Comparison of ENCODE assay signal across 10 cellular contexts in the genomic region with DNA sequence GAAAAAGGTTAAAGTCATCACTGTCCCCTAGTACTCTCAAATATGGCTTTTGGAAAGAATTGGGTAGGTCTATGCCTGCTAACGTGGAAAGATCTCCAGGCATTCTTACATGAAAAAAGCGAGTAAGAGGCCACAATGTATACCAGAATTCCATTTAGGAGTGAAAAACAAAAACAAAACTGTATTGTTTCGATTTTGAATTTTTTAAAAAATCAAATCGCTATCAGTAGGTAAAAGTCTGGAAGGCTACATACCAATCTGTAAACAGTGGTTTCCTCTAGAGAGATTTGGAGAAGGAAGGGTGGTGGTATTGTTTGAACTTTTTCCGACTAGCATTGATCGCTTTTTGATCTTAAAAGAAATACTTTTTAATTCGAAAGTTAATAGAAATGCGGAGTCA. TPM values are rescaled to one million over a fixed set of nuclear protein-coding genes. Genes with fewer than 3 reads are reported as not detected.
DNase-seq lines count a peak whose midpoint lies in the region; ATAC-seq and TF ChIP-seq lines count a peak whose summit lies in the region.
"Had no signal": no experiment of that assay in that cellular context is flagged by ENCODE, and none has a peak within 500 bp of the region (broad histone marks: within the 10 kb centered on the region; RNA-seq: fewer than 3 reads in every experiment).

No MANE protein-coding gene starts in this region.

- peaks cover 4% of the 10 kb centered on the region for H3K4me1 ChIP-seq in left ventricle myocardium inferior

- TF ChIP-seq CTCF in left ventricle myocardium inferior (IDR thresholded peaks at IDR 0.05; ENCODE audit: borderline replicate concordance) (no peak), type B pancreatic cell (conservative IDR thresholded peaks at IDR 0.05) (no peak)

- no peak overlapping the region for H3K27ac Mint-ChIP-seq in activated naive CD8-positive, alpha-beta T cell treated with anti-CD3 and anti-CD28 coated beads, Interleukin-2, amount 50 U/mL, for 24 hours
- H3K27ac Mint-ChIP-seq in immature natural killer cell (no peak overlapping the region), type B pancreatic cell (no peak overlapping the region)

- peak overlapping the region; percentile 41 for H3K4me3 Mint-ChIP-seq in activated naive CD8-positive, alpha-beta T cell treated with anti-CD3 and anti-CD28 coated beads, Interleukin-2, amount 50 U/mL, for 24 hours
- H3K4me3 Mint-ChIP-seq in immature natural killer cell: peak overlapping the region in 3 of 5 donors; percentile 30 to 61 (median 57)
- H3K4me3 Mint-ChIP-seq in type B pancreatic cell: peak overlapping the region; percentile 75

- no peaks in the 10 kb centered on the region for H3K36me3 Mint-ChIP-seq in activated naive CD8-positive, alpha-beta T cell treated with anti-CD3 and anti-CD28 coated beads, Interleukin-2, amount 50 U/mL, for 24 hours (ENCODE audit: low read depth)
- H3K36me3 Mint-ChIP-seq in immature natural killer cell (no peaks in the 10 kb centered on the region), type B pancreatic cell (no peaks in the 10 kb centered on the region)

- peaks cover 84% of the 10 kb centered on the region for H3K27me3 ChIP-seq in left ventricle myocardium inferior (ENCODE audit: low read depth)

- ATAC-seq in Right ventricle myocardium inferior: no peak
- no peak for ATAC-seq in activated naive CD8-positive, alpha-beta T cell treated with anti-CD3 and anti-CD28 coated beads, Interleukin-2, amount 50 U/mL, for 24 hours
- no peak for ATAC-seq in GM21390 (IDR thresholded peaks at IDR 0.05; ENCODE audit: unreplicated experiment)

- H3K9me3 ChIP-seq in left ventricle myocardium inferior (replicated peaks): no peaks in the 10 kb centered on the region

- DNase-seq in left ventricle myocardium inferior (no peak), Right ventricle myocardium inferior (ENCODE audit: missing footprints) (no peak), immature natural killer cell (no peak), type B pancreatic cell (ENCODE audit: extremely low spot score, unreplicated experiment) (no peak), NCI-H1436 treated with DMSO at 0.1 percent for 48 hours (lab: John Stamatoyannopoulos, UW) (no peak), NCI-H187 (lab: John Stamatoyannopoulos, UW) (no peak)
- DNase-seq in activated naive CD8-positive, alpha-beta T cell treated with anti-CD3 and anti-CD28 coated beads, Interleukin-2, amount 50 U/mL, for 24 hours: no peak
- DNase-seq: effector CD4-positive, alpha-beta T cell; NCI-H446 treated with DMSO at 0.1 percent for 48 hours had no signal

- H3K4me1 Mint-ChIP-seq in activated naive CD8-positive, alpha-beta T cell treated with anti-CD3 and anti-CD28 coated beads, Interleukin-2, amount 50 U/mL, for 24 hours: peaks cover 5% of the 10 kb centered on the region
- peaks cover 3 to 7% of the 10 kb centered on the region in 2 donors for H3K4me1 Mint-ChIP-seq in immature natural killer cell
- H3K4me1 Mint-ChIP-seq in type B pancreatic cell (ENCODE audit: unreplicated experiment): no peaks in the 10 kb centered on the region

- H3K27me3 Mint-ChIP-seq in activated naive CD8-positive, alpha-beta T cell treated with anti-CD3 and anti-CD28 coated beads, Interleukin-2, amount 50 U/mL, for 24 hours: peaks cover 53% of the 10 kb centered on the region
- H3K27me3 Mint-ChIP-seq in immature natural killer cell (ENCODE audit: low read depth in 3 of 3): peaks cover 4 to 19% (median 12%) of the 10 kb centered on the region in 3 donors
- peaks cover 71% of the 10 kb centered on the region for H3K27me3 Mint-ChIP-seq in type B pancreatic cell

- H3K9me3 Mint-ChIP-seq in activated naive CD8-positive, alpha-beta T cell treated with anti-CD3 and anti-CD28 coated beads, Interleukin-2, amount 50 U/mL, for 24 hours: no peaks in the 10 kb centered on the region
- peaks cover 0 to 2% (median 0%) of the 10 kb centered on the region in 6 donors for H3K9me3 Mint-ChIP-seq in immature natural killer cell
- no peaks in the 10 kb centered on the region for H3K9me3 Mint-ChIP-seq in type B pancreatic cell

- intact Hi-C loops in left ventricle myocardium inferior (cut with micrococcal nuclease) (no loop called here), Right ventricle myocardium inferior (cut with DNase I) (no loop called here)

- H3K36me3 ChIP-seq in left ventricle myocardium inferior: no peaks in the 10 kb centered on the region

- H3K4me3 ChIP-seq in left ventricle myocardium inferior: peak overlapping the region; percentile 52

- no peak overlapping the region for H3K27ac ChIP-seq in left ventricle myocardium inferior (replicated peaks)

RNA-seq across cellular contexts. Expression of a gene that starts 55.9 kb away (rescaled TPM):
- total RNA-seq in left ventricle myocardium inferior (20.0 TPM), Right ventricle myocardium inferior (24.6 TPM), type B pancreatic cell (ENCODE audit: low replicate concordance) (25.3 and 26.1 TPM in 2 replicates)
- polyA plus RNA-seq in immature natural killer cell: 10 to 100 TPM in 1 of 3 donors, 1 to 10 TPM in 2; 6.3 to 10.3 (median 7.8) TPM
